In genomic region chr19:48833049-48833448, GRCh38 we compare ENCODE assay signal across 36 cellular contexts.
"Had no signal": no experiment of that assay in that cellular context is flagged by ENCODE, and none has a peak within 500 bp of the region (broad histone marks: within the 10 kb centered on the region; RNA-seq: fewer than 3 reads in every experiment).

No MANE protein-coding gene starts in this region.

- H3K27me3 ChIP-seq: MG63 had no signal

- ATAC-seq: activated naive CD8-positive, alpha-beta T cell treated with anti-CD3 and anti-CD28 coated beads, Interleukin-2, amount 50 U/mL, for 24 hours; activated T-cell treated with anti-CD3 and anti-CD28 coated beads, Interleukin-2, amount 50 U/mL, for 4 hours had no signal

- DNase-seq: activated B cell treated with CpG ODN at 0.5 μM for 24 hours; activated CD4-positive, alpha-beta memory T cell treated with anti-CD3 and anti-CD28 coated beads for 36 hours; activated CD4-positive, alpha-beta T cell treated with anti-CD3 and anti-CD28 coated beads for 4 hours; activated CD4-positive, alpha-beta T cell treated with anti-CD3 and anti-CD28 coated beads, Interleukin-2, amount 50 U/mL, for 1 hour; activated CD4-positive, CD25-positive, alpha-beta regulatory T cell treated with anti-CD3 and anti-CD28 coated beads, Interleukin-2, amount 50 U/mL, for 72 hours; activated CD8-positive, alpha-beta memory T cell treated with anti-CD3 and anti-CD28 coated beads, Interleukin-2, amount 50 U/mL, for 4 hours; activated effector memory CD4-positive, alpha-beta T cell treated with Interleukin-2 at 50 U/mL for 16 hours; activated naive CD4-positive, alpha-beta T cell treated with anti-CD3 and anti-CD28 coated beads, Interleukin-2, amount 10 ng/mL, durations not matched to agents 7 days and 5 days; activated naive CD8-positive, alpha-beta T cell treated with anti-CD3 and anti-CD28 coated beads, Interleukin-2, amount 50 U/mL, for 24 hours; activated T-cell treated with anti-CD3 and anti-CD28 coated beads for 4 hours; activated T-cell treated with anti-CD3 and anti-CD28 coated beads, Interleukin-2, amount 50 U/mL, for 4 hours; anterior cingulate cortex; central memory CD4-positive, alpha-beta T cell; IMR-90; Kasumi-1; KBM-7; MG63; NCI-H1048; NCI-H1105 treated with DMSO at 0.1 percent for 48 hours; NCI-H1436; NCI-H1694; NCI-H1930; NCI-H2081 treated with DMSO at 0.1 percent for 48 hours; NCI-H345; NCI-H526; NCI-H748 treated with DMSO at 0.1 percent for 48 hours; NK-92 treated with Interleukin-12 subunit alpha and Interleukin-12 subunit beta, amount 100 ng/mL, for 24 hours; PC-9; Right ventricle myocardium superior; SW 1271; T-helper 1 cell; T-helper 2 cell; T-helper 9 cell had no signal

- H3K4me3 ChIP-seq: MG63, PC-9 had no signal

- H3K27ac ChIP-seq: PC-9 had no signal

- H3K27ac Mint-ChIP-seq: activated B cell treated with CpG ODN at 0.5 μM for 24 hours; activated CD4-positive, alpha-beta memory T cell treated with anti-CD3 and anti-CD28 coated beads for 36 hours; activated naive CD4-positive, alpha-beta T cell treated with anti-CD3 and anti-CD28 coated beads, Interleukin-2, amount 10 ng/mL, durations not matched to agents 7 days and 5 days; activated naive CD8-positive, alpha-beta T cell; activated naive CD8-positive, alpha-beta T cell treated with anti-CD3 and anti-CD28 coated beads, Interleukin-2, amount 50 U/mL, for 24 hours had no signal

- H3K36me3 Mint-ChIP-seq: activated CD4-positive, alpha-beta memory T cell treated with anti-CD3 and anti-CD28 coated beads for 36 hours; activated naive CD4-positive, alpha-beta T cell treated with anti-CD3 and anti-CD28 coated beads, Interleukin-2, amount 10 ng/mL, durations not matched to agents 7 days and 5 days; activated naive CD8-positive, alpha-beta T cell had no signal

- H3K9me3 Mint-ChIP-seq: activated B cell treated with CpG ODN at 0.5 μM for 24 hours; activated CD4-positive, alpha-beta memory T cell treated with anti-CD3 and anti-CD28 coated beads for 36 hours; activated naive CD4-positive, alpha-beta T cell treated with anti-CD3 and anti-CD28 coated beads, Interleukin-2, amount 10 ng/mL, durations not matched to agents 7 days and 5 days; activated naive CD8-positive, alpha-beta T cell treated with anti-CD3 and anti-CD28 coated beads, Interleukin-2, amount 50 U/mL, for 24 hours; activated T-cell treated with anti-CD3 and anti-CD28 coated beads, Interleukin-2, amount 50 U/mL, for 4 hours; activated T-helper 1 cell treated with anti-CD3 and anti-CD28 coated beads, Interleukin-12 subunit alpha, Interleukin-12 subunit beta, Interleukin-2, Interleukin-4 antibody, amounts not matched to agents 30 ng/mL and 10 ng/mL and 1 ng/mL, durations not matched to agents 14 hours and 24 hours and 36 hours had no signal

- H3K27me3 Mint-ChIP-seq: activated B cell treated with CpG ODN at 0.5 μM for 24 hours; activated naive CD8-positive, alpha-beta T cell; activated naive CD8-positive, alpha-beta T cell treated with anti-CD3 and anti-CD28 coated beads, Interleukin-2, amount 50 U/mL, for 24 hours; brain had no signal

- H3K9me3 ChIP-seq: MG63 had no signal

- H3K4me3 Mint-ChIP-seq: activated B cell treated with CpG ODN at 0.5 μM for 24 hours; activated CD4-positive, alpha-beta memory T cell treated with anti-CD3 and anti-CD28 coated beads for 36 hours; activated naive CD4-positive, alpha-beta T cell treated with anti-CD3 and anti-CD28 coated beads, Interleukin-2, amount 10 ng/mL, durations not matched to agents 7 days and 5 days; activated naive CD8-positive, alpha-beta T cell treated with anti-CD3 and anti-CD28 coated beads, Interleukin-2, amount 50 U/mL, for 24 hours; activated T-cell treated with anti-CD3 and anti-CD28 coated beads, Interleukin-2, amount 50 U/mL, for 4 hours; activated T-helper 1 cell treated with anti-CD3 and anti-CD28 coated beads, Interleukin-12 subunit alpha, Interleukin-12 subunit beta, Interleukin-2, Interleukin-4 antibody, amounts not matched to agents 30 ng/mL and 10 ng/mL and 1 ng/mL, durations not matched to agents 14 hours and 24 hours and 36 hours had no signal

- H2AFZ ChIP-seq: PC-9 had no signal
